ENCODE assay signal across 8 cellular contexts in genomic region chr2:191635333-191636234, GRCh38. TPM values are rescaled to one million over a fixed set of nuclear protein-coding genes. Genes with fewer than 3 reads are reported as not detected.
A peak's percentile ranks its signal among the peaks of the same experiment; 100 is the strongest.
DNase-seq lines count a peak whose midpoint lies in the region; ATAC-seq, FAIRE-seq and TF ChIP-seq lines count a peak whose summit lies in the region.

No MANE protein-coding gene starts in this region.

- DNase-seq in GM23248, result peak; percentile 85
- DNase-seq in M059J (ENCODE audit: low read depth), result peak; percentile 94
- DNase-seq in kidney glomerular epithelial cell (lab: John Stamatoyannopoulos, UW), result peak; percentile 96
- no peak for DNase-seq in neuronal stem cell (ENCODE audit: low spot score)
- no peak for DNase-seq in KBM-7
- DNase-seq in MCF 10A (ENCODE audit: unreplicated experiment), result no peak
- DNase-seq in small intestine, result no peak

- H3K27ac ChIP-seq in GM23248 (peak overlapping the region; percentile 96), neuronal stem cell (replicated peaks; ENCODE audit: low read length) (no peak overlapping the region), small intestine (ENCODE audit: low read depth in 1 of 2, low read length in 1 of 2) (no peak overlapping the region)

- H4K91ac ChIP-seq in neuronal stem cell (ENCODE audit: low read depth, low read length, poor library complexity), result no peak overlapping the region

- no peaks in the 10 kb centered on the region for H3K36me3 Mint-ChIP-seq in MCF 10A (ENCODE audit: insufficient read depth, unreplicated experiment)

- H3K4ac ChIP-seq in neuronal stem cell (ENCODE audit: low read length), result no peak overlapping the region

- no peaks in the 10 kb centered on the region for H3K79me1 ChIP-seq in neuronal stem cell (ENCODE audit: low read depth, low read length)

- no peak overlapping the region for H2BK15ac ChIP-seq in neuronal stem cell (ENCODE audit: low read length)

- peak overlapping the region; percentile 63 for H2AFZ ChIP-seq in GM23248
- no peak overlapping the region for H2AFZ ChIP-seq in neuronal stem cell (ENCODE audit: low read length)

- no peak overlapping the region for H3K4me3 Mint-ChIP-seq in MCF 10A (ENCODE audit: unreplicated experiment)

- H3K4me1 ChIP-seq in GM23248 (ENCODE audit: insufficient read depth) (peaks cover 50% of the 10 kb centered on the region), neuronal stem cell (ENCODE audit: control insufficient read depth in 2 of 2, insufficient read depth in 1 of 2, low read depth in 1 of 2, low read length in 2 of 2) (no peaks in the 10 kb centered on the region), small intestine (ENCODE audit: control insufficient read depth in 2 of 2, insufficient read depth in 1 of 2, low read depth in 1 of 2, low read length in 1 of 2) (peaks cover 12 to 13% of the 10 kb centered on the region in 2 donors)

- no TSS peak for BruUV-seq in MCF 10A (replicated peaks; lab: Mats Ljungman, UMichigan)

- H3K4me1 Mint-ChIP-seq in MCF 10A (ENCODE audit: insufficient read depth, unreplicated experiment), result peaks cover 42% of the 10 kb centered on the region

- no peaks in the 10 kb centered on the region for H4K20me1 ChIP-seq in GM23248 (ENCODE audit: insufficient read depth)

- in situ Hi-C loops in GM23248 (cut with MboI), result no loop called here
- in situ Hi-C loops in KBM-7 (cut with MboI; ENCODE audit: low pct_unique_long_range_greater_than_20kb, low sequenced_read_pairs), result no loop called here

- H3K9me3 Mint-ChIP-seq in MCF 10A (ENCODE audit: unreplicated experiment), result no peaks in the 10 kb centered on the region

- no peaks in the 10 kb centered on the region for H3K79me2 ChIP-seq in GM23248 (ENCODE audit: insufficient read depth)

- H3K4me3 ChIP-seq in GM23248 (peak overlapping the region; percentile 57), neuronal stem cell (ENCODE audit: low read length in 2 of 2) (no peak overlapping the region), small intestine (ENCODE audit: low read depth in 1 of 2, low read length in 2 of 2) (no peak overlapping the region)

- H3K23ac ChIP-seq in neuronal stem cell (ENCODE audit: low read depth, low read length, poor library complexity), result no peak overlapping the region

- H3K9ac ChIP-seq in GM23248 (peak overlapping the region; percentile 73), neuronal stem cell (ENCODE audit: low read depth, low read length, poor library complexity) (no peak overlapping the region)

- H3K9me2 ChIP-seq in GM23248 (ENCODE audit: insufficient read depth), result no peaks in the 10 kb centered on the region

- no peak overlapping the region for H2BK120ac ChIP-seq in neuronal stem cell (ENCODE audit: low read depth, low read length)

- no peak for FAIRE-seq in small intestine (lab: Jason Lieb, UNC)

- H2AK5ac ChIP-seq in neuronal stem cell (ENCODE audit: low read depth, low read length), result no peak overlapping the region

- H3F3A ChIP-seq in GM23248 (ENCODE audit: insufficient read depth), result peaks cover 47% of the 10 kb centered on the region

- intact Hi-C loops in MCF 10A (cut with micrococcal nuclease), result loop anchor here (5.0 kb wide), 1 partner anchor 43 kb away; no protein-coding TSS in a partner anchor

- H4K8ac ChIP-seq in neuronal stem cell (ENCODE audit: low read depth, low read length), result no peak overlapping the region

- H2BK12ac ChIP-seq in neuronal stem cell (ENCODE audit: low read length), result no peak overlapping the region

- no peaks in the 10 kb centered on the region for H3K27me3 Mint-ChIP-seq in MCF 10A (ENCODE audit: insufficient read depth, unreplicated experiment)

- H3K9me3 ChIP-seq in GM23248 (ENCODE audit: low read depth) (no peaks in the 10 kb centered on the region), neuronal stem cell (replicated peaks in 1 of 2; ENCODE audit: control insufficient read depth in 2 of 2, insufficient read depth in 1 of 2, low read depth in 1 of 2, low read length in 2 of 2) (no peaks in the 10 kb centered on the region), small intestine (ENCODE audit: control insufficient read depth, low read depth) (no peaks in the 10 kb centered on the region)

- POLR2A ChIA-PET in MCF 10A (lab: Yijun Ruan, JAX), result interaction anchor here (0.9 to 4.2 kb wide), 5 partner anchors 8 to 211 kb away, joined by 3 to 55 read pairs (median 21); partner anchors contain the start of genes CAVIN2 and NABP1

- H3K27me3 ChIP-seq in GM23248 (replicated peaks; ENCODE audit: insufficient read depth), result no peaks in the 10 kb centered on the region
- H3K27me3 ChIP-seq in neuronal stem cell (ENCODE audit: control insufficient read depth in 3 of 3, insufficient read depth in 3 of 3, low read depth in 1 of 3, low read length in 3 of 3), result no peaks in the 10 kb centered on the region
- H3K27me3 ChIP-seq in small intestine (ENCODE audit: control insufficient read depth in 2 of 2, insufficient read depth in 2 of 2, low read length in 2 of 2), result no peaks in the 10 kb centered on the region

- CTCF ChIA-PET in MCF 10A (lab: Yijun Ruan, JAX), result interaction anchor here (0.6 to 1.4 kb wide), 4 partner anchors 10 to 53 kb away, joined by 3 read pairs; partner anchors contain the start of gene NABP1

- H2BK5ac ChIP-seq in neuronal stem cell (ENCODE audit: low read length), result no peak overlapping the region

- no peak overlapping the region for H3K18ac ChIP-seq in neuronal stem cell (ENCODE audit: low read length)

- 2 to 7% methylated on average over 5 of the region's 5 CpGs for WGBS in GM23248 (ENCODE audit: low coverage in 1 of 2, low lambda C conversion rate in 2 of 2, missing lambda C conversion rate in 2 of 2), 2 experiments
- no CpG with 5 or more reads among the region's 5 CpGs for WGBS in neuronal stem cell (ENCODE audit: extremely low coverage in 2 of 2, insufficient read length in 2 of 2, insufficient replicate concordance in 1 of 2), 2 donors
- 77 to 90% (median 80%) methylated on average over 5 of the region's 5 CpGs for WGBS in small intestine, 3 donors

- H3K4me2 ChIP-seq in GM23248 (ENCODE audit: unreplicated experiment), result peak overlapping the region; percentile 83
- H3K4me2 ChIP-seq in neuronal stem cell (ENCODE audit: insufficient read depth, low read length, poor library complexity, severe bottlenecking), result no peak overlapping the region

- H3K36me3 ChIP-seq in GM23248 (ENCODE audit: low read depth), result no peaks in the 10 kb centered on the region
- no peaks in the 10 kb centered on the region for H3K36me3 ChIP-seq in neuronal stem cell (replicated peaks in 1 of 2; ENCODE audit: control insufficient read depth in 2 of 2, insufficient read depth in 2 of 2, low read length in 2 of 2)
- H3K36me3 ChIP-seq in small intestine (ENCODE audit: control insufficient read depth in 2 of 2, insufficient read depth in 2 of 2, low read length in 2 of 2), result no peaks in the 10 kb centered on the region

- no peak overlapping the region for H3K14ac ChIP-seq in neuronal stem cell (ENCODE audit: low read length)

- peak; percentile 87 for ATAC-seq in GM18508 (IDR thresholded peaks at IDR 0.05; ENCODE audit: insufficient read depth, unreplicated experiment)

- no peak overlapping the region for H3K27ac Mint-ChIP-seq in MCF 10A (ENCODE audit: low read depth, unreplicated experiment)

- no peak for TF ChIP-seq CTCF in MCF 10A (IDR thresholded peaks at IDR 0.05; ENCODE audit: unreplicated experiment)

RNA-seq across cellular contexts. Expression of gene NABP1, which starts 42.4 kb away (rescaled TPM):
- 121 and 124 TPM in 2 replicates for total RNA-seq in GM23248 (2014; rRNA removed; shearing (Covaris generic))
- 120 and 148 TPM in 2 replicates for polyA plus RNA-seq in GM23248 (2016; fragmentation: Nextera tagmentation; extraction: Ambion mirVana)
- 18.6 and 37.5 TPM in 2 replicates for total RNA-seq in M059J (2014; rRNA removed; shearing (Covaris generic))
- 0.91 TPM for polyA plus RNA-seq in neuronal stem cell (2013, experiment 1 of 2)
- 1.2 TPM for polyA plus RNA-seq in neuronal stem cell (2013, experiment 2 of 2)
- 81.8 and 96.3 TPM in 2 replicates for total RNA-seq in MCF 10A (2022)
- polyA plus RNA-seq in small intestine, result 10 to 100 TPM; 14.4 to 44.7 (median 33.0) TPM

Comparison
In these comparisons a context has a peak if more than half of its experiments do, and no peak if none do; other contexts are left out.
1. DNase-seq: peak in GM23248 (single experiment), M059J (single experiment) and kidney glomerular epithelial cell (single experiment); none in neuronal stem cell (single experiment), KBM-7 (single experiment), MCF 10A (single experiment) and small intestine (single experiment).